ENCODE assay signal across 8 cellular contexts in the genomic region with DNA sequence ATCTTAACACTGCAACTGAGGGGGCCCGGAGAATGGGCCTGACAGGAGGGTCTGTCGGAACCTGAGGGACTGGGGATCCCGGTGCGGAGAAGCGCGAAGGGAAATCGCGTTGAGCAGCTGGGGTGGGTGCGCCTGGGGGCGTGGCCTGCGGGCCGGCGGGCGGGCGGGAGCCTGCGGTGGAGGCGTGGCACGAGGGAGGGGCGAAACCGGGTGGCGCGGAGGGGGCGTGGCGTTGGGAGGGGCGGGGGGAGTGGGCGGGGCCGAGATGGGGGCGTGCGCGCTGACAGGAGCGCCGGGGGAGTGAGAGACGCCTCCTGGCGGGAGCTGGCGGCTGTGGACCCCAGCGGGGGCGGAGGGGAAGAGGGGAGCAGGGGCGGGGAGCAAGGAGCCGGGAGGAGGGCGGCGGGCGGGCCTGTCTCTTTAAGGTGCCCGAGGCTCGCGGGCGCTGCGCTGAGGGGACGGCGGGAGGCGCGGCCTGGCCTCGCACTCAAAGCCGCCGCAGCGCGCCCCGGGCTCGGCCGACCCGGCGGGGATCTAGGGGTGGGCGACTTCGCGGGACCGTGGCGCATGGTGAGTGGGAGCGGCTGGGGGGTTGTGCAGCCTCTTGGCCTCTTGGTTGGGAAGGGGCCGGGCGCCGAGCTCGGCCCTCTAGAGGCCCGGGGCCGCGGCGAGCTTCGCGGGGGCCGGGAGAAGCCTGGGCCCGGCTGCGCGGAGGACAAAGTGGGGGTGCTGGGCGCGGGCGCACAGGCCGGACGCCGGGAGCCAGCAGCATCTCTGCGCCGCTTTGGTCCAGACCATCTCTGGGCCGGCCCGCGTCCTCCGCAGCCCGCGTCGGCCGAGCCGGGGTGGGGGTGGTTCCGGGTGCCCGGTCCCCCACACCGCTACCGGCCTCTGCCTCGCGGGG. TPM values are rescaled to one million over a fixed set of nuclear protein-coding genes. Genes with fewer than 3 reads are reported as not detected.
DNase-seq lines count a peak whose midpoint lies in the region; ATAC-seq and TF ChIP-seq lines count a peak whose summit lies in the region.

A gene (plus strand): TSS at position 423 of the 904 bp plus-strand sequence. CDS start 2,457 bp downstream, outside the sequence.

- no peaks in the 10 kb centered on the region for H3K9me3 ChIP-seq in PC-9 (ENCODE audit: insufficient read depth, low read depth)
- H3K9me3 ChIP-seq in esophagus muscularis mucosa: no peaks in the 10 kb centered on the region
- H3K9me3 ChIP-seq in muscle layer of duodenum (ENCODE audit: control insufficient read depth in 1 of 2, low read length in 2 of 2): no peaks in the 10 kb centered on the region

- CTCF ChIA-PET in PC-9 (lab: Charles Lee): interaction anchor here (0.6 to 1.0 kb wide), 11 partner anchors 22 to 660 kb away, joined by 3 to 22 read pairs (median 7); no protein-coding TSS in a partner anchor

- DNase-seq in DMS153 treated with DMSO at 0.1 percent for 48 hours (lab: John Stamatoyannopoulos, UW; ENCODE audit: unreplicated experiment): peak; percentile 36
- DNase-seq in HuH-7.5 (ENCODE audit: low spot score): peak; percentile 87
- DNase-seq in PC-9: peak; percentile 75 to 97
- DNase-seq in activated T-cell treated with anti-CD3 and anti-CD28 coated beads, Interleukin-2, amount 50 U/mL, for 4 hours: peak; percentile 95
- peak; percentile 98 for DNase-seq in esophagus muscularis mucosa (ENCODE audit: extremely low spot score)
- peak; percentile 87 to 96 for DNase-seq in stimulated activated CD8-positive, alpha-beta memory T cell treated with anti-CD3 and anti-CD28 coated beads, Interleukin-7, amount 100 ng/mL, for 4 hours (ENCODE audit: low read depth in 2 of 2)

- H3K9me2 ChIP-seq in PC-9 (ENCODE audit: insufficient read depth): no peaks in the 10 kb centered on the region

- H3K4me1 Mint-ChIP-seq in activated T-cell treated with anti-CD3 and anti-CD28 coated beads, Interleukin-2, amount 50 U/mL, for 4 hours (ENCODE audit: low read depth): peaks cover 18% of the 10 kb centered on the region

- H3K36me3 Mint-ChIP-seq in activated T-cell treated with anti-CD3 and anti-CD28 coated beads, Interleukin-2, amount 50 U/mL, for 4 hours (ENCODE audit: insufficient read depth): no peaks in the 10 kb centered on the region

- H3K79me2 ChIP-seq in PC-9 (ENCODE audit: low read depth): peaks cover 13% of the 10 kb centered on the region

- WGBS in esophagus muscularis mucosa: 0% methylated on average over 9 of the region's 104 CpGs

- peak within 1 kb of the TSS; percentile 88 for H3K4me3 Mint-ChIP-seq in activated T-cell treated with anti-CD3 and anti-CD28 coated beads, Interleukin-2, amount 50 U/mL, for 4 hours

- H3K27me3 ChIP-seq in PC-9 (ENCODE audit: insufficient read depth, low read depth) (no peaks in the 10 kb centered on the region), esophagus muscularis mucosa (no peaks in the 10 kb centered on the region), muscle layer of duodenum (ENCODE audit: low read depth, low read length) (no peaks in the 10 kb centered on the region)

- TF ChIP-seq POLR2A in esophagus muscularis mucosa (IDR thresholded peaks at IDR 0.05; ENCODE audit: low read depth): peak; percentile 49

- H3K4me2 ChIP-seq in PC-9: peak within 1 kb of the TSS; percentile 98

- H2AFZ ChIP-seq in PC-9: peak within 1 kb of the TSS; percentile 99

- peak; percentile 37 for TF ChIP-seq CTCF in PC-9 (conservative IDR thresholded peaks at IDR 0.05)
- peak in 2 of 3 experiments; percentile 39 to 60 for TF ChIP-seq CTCF in esophagus muscularis mucosa (IDR thresholded peaks at IDR 0.05)

- intact Hi-C loops in PC-9 (cut with micrococcal nuclease; ENCODE audit: unreplicated experiment): loop anchor here (1.0 to 10.0 kb wide), 7 partner anchors 80 to 340 kb away; a partner anchor contains a TSS
- intact Hi-C loops in esophagus muscularis mucosa (cut with DNase I): loop anchor here (5.0 to 10.0 kb wide), 2 partner anchors 143 to 260 kb away; a partner anchor contains a TSS

- peaks cover 5% of the 10 kb centered on the region; the same call in 1 of the 2 replicates for H3K36me3 ChIP-seq in PC-9 (ENCODE audit: low read depth)
- H3K36me3 ChIP-seq in esophagus muscularis mucosa: peaks cover 7 to 23% (median 10%) of the 10 kb centered on the region in 4 donors
- peaks cover 6 to 9% of the 10 kb centered on the region in 2 donors for H3K36me3 ChIP-seq in muscle layer of duodenum (ENCODE audit: control insufficient read depth in 1 of 2, insufficient read depth in 2 of 2, low read length in 2 of 2)

- TF ChIP-seq EP300 in esophagus muscularis mucosa (IDR thresholded peaks at IDR 0.05): no peak

- H4K20me1 ChIP-seq in PC-9 (ENCODE audit: insufficient read depth): no peaks in the 10 kb centered on the region; the same call in 1 of the 2 replicates

- H3K4me3 ChIP-seq in PC-9: peak within 1 kb of the TSS; percentile 100
- peak within 1 kb of the TSS; percentile 87 to 95 (median 91) for H3K4me3 ChIP-seq in esophagus muscularis mucosa
- peak within 1 kb of the TSS; percentile 80 to 86 for H3K4me3 ChIP-seq in muscle layer of duodenum (ENCODE audit: low read depth in 1 of 2, low read length in 2 of 2)

- peaks cover 8% of the 10 kb centered on the region; the same call in 1 of the 2 replicates for H3F3A ChIP-seq in PC-9 (ENCODE audit: insufficient read depth, low read depth)

- POLR2A ChIA-PET in PC-9 (lab: Charles Lee; ENCODE audit: unreplicated experiment): interaction anchor here (0.5 to 1.0 kb wide), 5 partner anchors 15 to 252 kb away, joined by 4 to 34 read pairs (median 23); no protein-coding TSS in a partner anchor

- no peaks in the 10 kb centered on the region for H3K9me3 Mint-ChIP-seq in activated T-cell treated with anti-CD3 and anti-CD28 coated beads, Interleukin-2, amount 50 U/mL, for 4 hours

- BruUV-seq in PC-9 (replicated peaks; lab: Mats Ljungman, UMichigan): no TSS peak

- ATAC-seq in GM21526 (IDR thresholded peaks at IDR 0.05; ENCODE audit: low FRiP score, unreplicated experiment): peak; percentile 77
- peak; percentile 89 to 90 for ATAC-seq in activated T-cell treated with anti-CD3 and anti-CD28 coated beads, Interleukin-2, amount 50 U/mL, for 4 hours

- H3K27ac ChIP-seq in PC-9 (no peak within 1 kb of the TSS), esophagus muscularis mucosa (replicated peaks in 1 of 4) (peak within 1 kb of the TSS; percentile 92 to 97 (median 96)), muscle layer of duodenum (ENCODE audit: low read length) (peak within 1 kb of the TSS; percentile 57)

- H3K27me3 Mint-ChIP-seq in activated T-cell treated with anti-CD3 and anti-CD28 coated beads, Interleukin-2, amount 50 U/mL, for 4 hours (ENCODE audit: low read depth): peaks cover 5% of the 10 kb centered on the region

- H3K4me1 ChIP-seq in PC-9 (replicated peaks; ENCODE audit: insufficient read depth) (peaks cover 21% of the 10 kb centered on the region), esophagus muscularis mucosa (peaks cover 5 to 36% (median 33%) of the 10 kb centered on the region in 4 donors), muscle layer of duodenum (ENCODE audit: control insufficient read depth in 1 of 2, insufficient read depth in 2 of 2, low read length in 2 of 2) (peaks cover 0 to 3% of the 10 kb centered on the region in 2 donors)

RNA-seq across cellular contexts. Expression of the gene that starts here (rescaled TPM):
- total RNA-seq in PC-9 (2021) (52.1 and 55.8 TPM in 2 replicates), esophagus muscularis mucosa (100 to 1,000 TPM in 2 of 4 donors, 10 to 100 TPM in 2; 88.1 to 131 (median 101) TPM)
- total RNA-seq in activated T-cell treated with anti-CD3 and anti-CD28 coated beads, Interleukin-2, amount 50 U/mL, for 4 hours: 1 to 10 TPM; 6.1 to 8.2 (median 7.6) TPM

Comparison
In these comparisons a context has a peak if more than half of its experiments do, and no peak if none do; other contexts are left out.
1. DNase-seq: peak in every context shown above with its lines; median percentile 98 in esophagus muscularis mucosa; 95 in activated T-cell treated with anti-CD3 and anti-CD28 coated beads, Interleukin-2, amount 50 U/mL, for 4 hours; 92 in stimulated activated CD8-positive, alpha-beta memory T cell treated with anti-CD3 and anti-CD28 coated beads, Interleukin-7, amount 100 ng/mL, for 4 hours; 87 in HuH-7.5; 86 in PC-9; 36 in DMS153 treated with DMSO at 0.1 percent for 48 hours.